8 cellular contexts compared by ENCODE assay signal in the genomic region with DNA sequence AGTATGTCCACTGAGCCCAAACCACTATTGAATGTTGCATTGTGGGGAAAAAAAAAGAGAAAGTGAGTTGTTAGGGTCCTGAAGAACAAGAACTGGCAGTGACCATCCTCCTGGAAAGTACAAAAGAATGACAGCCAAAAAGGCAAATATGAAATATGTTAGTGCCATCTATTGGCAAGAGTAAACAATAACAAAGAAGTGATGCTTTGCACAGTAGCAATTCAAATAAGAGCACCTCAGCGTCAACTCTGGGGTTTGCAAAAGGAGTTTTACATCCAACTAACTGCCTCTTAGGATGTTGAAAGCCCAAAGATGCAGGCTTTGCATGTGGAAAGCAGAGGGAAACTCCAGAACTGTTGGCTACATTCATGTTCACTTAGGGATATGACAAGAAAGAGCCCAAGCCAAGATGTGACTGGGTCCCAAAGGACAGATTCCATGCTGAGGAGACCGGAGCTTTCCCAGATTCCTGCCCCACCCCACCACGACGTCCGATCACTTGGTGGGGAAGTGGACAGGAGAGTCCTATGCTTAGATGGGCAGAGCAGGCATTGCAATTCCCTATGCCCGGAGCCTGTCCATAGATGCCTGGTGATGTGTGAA. TPM values are rescaled to one million over a fixed set of nuclear protein-coding genes. Genes with fewer than 3 reads are reported as not detected.
A peak's percentile ranks its signal among the peaks of the same experiment; 100 is the strongest.
DNase-seq lines count a peak whose midpoint lies in the region; ATAC-seq, FAIRE-seq and TF ChIP-seq lines count a peak whose summit lies in the region.

No MANE protein-coding gene starts in this region.

- TF ChIP-seq EP300 in A549 (IDR thresholded peaks at IDR 0.05): no peak

- peaks cover 3% of the 10 kb centered on the region for H3K27me3 ChIP-seq in keratinocyte (ENCODE audit: control insufficient read depth, extremely low read depth, insufficient read depth, low read length)

- FAIRE-seq in A549 (lab: Jason Lieb, UNC): peak; percentile 59
- peak; percentile 48 for FAIRE-seq in keratinocyte (lab: Jason Lieb, UNC)

- WGBS in A549 (ENCODE audit: missing lambda C conversion rate): 23% methylated on average over 6 of the region's 6 CpGs

- H3K36me3 ChIP-seq in keratinocyte (ENCODE audit: control insufficient read depth in 2 of 2, extremely low read depth in 1 of 2, insufficient read depth in 2 of 2, low read length in 2 of 2): no peaks in the 10 kb centered on the region

- CTCF ChIA-PET in A549 (lab: Yijun Ruan, JAX): interaction anchor here (0.6 to 2.0 kb wide), 19 partner anchors 11 to 408 kb away, joined by 3 to 8 read pairs (median 3); partner anchors contain the start of gene TRABD2A

- TF ChIP-seq POLR2A in A549 (IDR thresholded peaks at IDR 0.05; ENCODE audit: low read length): no peak

- no peak overlapping the region for H3K4me3 ChIP-seq in A549
- no peak overlapping the region for H3K4me3 ChIP-seq in keratinocyte (ENCODE audit: control insufficient read depth in 2 of 3, extremely low read depth in 1 of 3, insufficient read depth in 2 of 3, low read depth in 1 of 3, low read length in 3 of 3)

- TF ChIP-seq CTCF in A549 (IDR thresholded peaks at IDR 0.05): peak; percentile 79
- TF ChIP-seq CTCF in keratinocyte (optimal IDR thresholded peaks at IDR 0.05 in 1 of 3, IDR thresholded peaks at IDR 0.05 in 1 of 3, conservative IDR thresholded peaks at IDR 0.05 in 1 of 3; ENCODE audit: extremely low read depth in 1 of 3, insufficient read depth in 2 of 3, low read length in 3 of 3): peak in 2 of 3 experiments; percentile 19 to 37

- H2AFZ ChIP-seq in keratinocyte (ENCODE audit: control insufficient read depth, low read length): no peak overlapping the region

- POLR2A ChIA-PET in A549 (lab: Yijun Ruan, JAX): no interaction called here

- H3K4me2 ChIP-seq in A549: no peak overlapping the region
- no peak overlapping the region for H3K4me2 ChIP-seq in keratinocyte (ENCODE audit: control insufficient read depth, extremely low read depth, insufficient read depth, low read depth, low read length)

- peak; percentile 80 to 85 for TF ChIP-seq RAD21 in A549 (conservative IDR thresholded peaks at IDR 0.05 in 1 of 2, IDR thresholded peaks at IDR 0.05 in 1 of 2)

- no peaks in the 10 kb centered on the region for H3K79me2 ChIP-seq in keratinocyte (ENCODE audit: control insufficient read depth, insufficient read depth, low read length)

- DNase-seq in A549 (ENCODE audit: low read depth in 1 of 2, low spot score in 1 of 2) (peak; percentile 40 to 52), EL (peak; percentile 47), keratinocyte (ENCODE audit: low read depth, low spot score) (no peak), NCI-H1092 treated with DMSO at 0.1 percent for 48 hours (lab: John Stamatoyannopoulos, UW) (no peak), D341Med (ENCODE audit: low spot score) (no peak)

- H3K9me3 ChIP-seq in A549 (no peaks in the 10 kb centered on the region), keratinocyte (ENCODE audit: control insufficient read depth, low read depth, low read length) (no peaks in the 10 kb centered on the region)

- ATAC-seq in A549 (peak; percentile 79 to 80), HG02938 (IDR thresholded peaks at IDR 0.05; ENCODE audit: unreplicated experiment) (peak; percentile 80), SK-N-SH treated with all-trans-retinoic acid at 6 μM for 48 hours (peak; percentile 76), GM21515 (IDR thresholded peaks at IDR 0.05; ENCODE audit: unreplicated experiment) (no peak)

- no peaks in the 10 kb centered on the region for H3K9me1 ChIP-seq in keratinocyte (ENCODE audit: control insufficient read depth, extremely low read depth, insufficient read depth, low read length)

- H3K27ac ChIP-seq in A549 (no peak overlapping the region), keratinocyte (ENCODE audit: control insufficient read depth, insufficient read depth, low read length) (no peak overlapping the region)

- dilution Hi-C loops in keratinocyte (cut with MboI; ENCODE audit: extremely low pct_ligation_motif_present, low sequenced_read_pairs): no loop called here

- H4K20me1 ChIP-seq in keratinocyte (ENCODE audit: control insufficient read depth, extremely low read depth, insufficient read depth, low read length): no peaks in the 10 kb centered on the region

- H3K4me1 ChIP-seq in A549: no peaks in the 10 kb centered on the region
- no peaks in the 10 kb centered on the region for H3K4me1 ChIP-seq in keratinocyte (ENCODE audit: control insufficient read depth, extremely low read depth, insufficient read depth, low read length)

- no peak overlapping the region for H3K9ac ChIP-seq in keratinocyte (ENCODE audit: control insufficient read depth, extremely low read depth, insufficient read depth, low read length)

TF ChIP-seq in A549, 52 proteins besides CTCF, POLR2A, EP300 and RAD21:
- TF ChIP-seq SMC3 (IDR thresholded peaks at IDR 0.05) (peak; percentile 61), PBX3 (IDR thresholded peaks at IDR 0.05) (no peak), ZSCAN20 (CRISPR knock-in tag; IDR thresholded peaks at IDR 0.05) (no peak)
TF ChIP-seq in A549: peak in this region for 1.

TF ChIP-seq in SK-N-SH treated with all-trans-retinoic acid at 6 μM for 48 hours, 23 proteins besides CTCF, POLR2A, EP300 and RAD21 (continues in another document):
- TF ChIP-seq ZFP30 (CRISPR knock-in tag; IDR thresholded peaks at IDR 0.05) (no peak), ZFP3 (CRISPR knock-in tag; IDR thresholded peaks at IDR 0.05) (no peak), OSR1 (CRISPR knock-in tag; IDR thresholded peaks at IDR 0.05) (no peak), ZC3H10 (CRISPR knock-in tag; IDR thresholded peaks at IDR 0.05) (no peak), ZNF70 (CRISPR knock-in tag; IDR thresholded peaks at IDR 0.05) (no peak), SNAI2 (CRISPR knock-in tag; IDR thresholded peaks at IDR 0.05) (no peak), RARB (CRISPR knock-in tag; IDR thresholded peaks at IDR 0.05) (no peak), PPARA (CRISPR knock-in tag; IDR thresholded peaks at IDR 0.05; ENCODE audit: borderline replicate concordance) (no peak), ZNF565 (CRISPR knock-in tag; conservative IDR thresholded peaks at IDR 0.05; ENCODE audit: low read depth) (no peak), TOX (CRISPR knock-in tag; IDR thresholded peaks at IDR 0.05; ENCODE audit: borderline replicate concordance) (no peak), ISL1 (CRISPR knock-in tag; IDR thresholded peaks at IDR 0.05) (no peak), ZNF8 (CRISPR knock-in tag; IDR thresholded peaks at IDR 0.05) (no peak), ESRRG (CRISPR knock-in tag; IDR thresholded peaks at IDR 0.05) (no peak)
- TF ChIP-seq, protein P1, sequence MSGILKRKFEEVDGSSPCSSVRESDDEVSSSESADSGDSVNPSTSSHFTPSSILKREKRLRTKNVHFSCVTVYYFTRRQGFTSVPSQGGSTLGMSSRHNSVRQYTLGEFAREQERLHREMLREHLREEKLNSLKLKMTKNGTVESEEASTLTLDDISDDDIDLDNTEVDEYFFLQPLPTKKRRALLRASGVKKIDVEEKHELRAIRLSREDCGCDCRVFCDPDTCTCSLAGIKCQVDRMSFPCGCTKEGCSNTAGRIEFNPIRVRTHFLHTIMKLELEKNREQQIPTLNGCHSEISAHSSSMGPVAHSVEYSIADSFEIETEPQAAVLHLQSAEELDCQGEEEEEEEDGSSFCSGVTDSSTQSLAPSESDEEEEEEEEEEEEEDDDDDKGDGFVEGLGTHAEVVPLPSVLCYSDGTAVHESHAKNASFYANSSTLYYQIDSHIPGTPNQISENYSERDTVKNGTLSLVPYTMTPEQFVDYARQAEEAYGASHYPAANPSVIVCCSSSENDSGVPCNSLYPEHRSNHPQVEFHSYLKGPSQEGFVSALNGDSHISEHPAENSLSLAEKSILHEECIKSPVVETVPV (CRISPR knock-in tag; IDR thresholded peaks at IDR 0.05): no peak

RNA-seq across cellular contexts. Expression of gene TRABD2A, which starts 15.6 kb away (rescaled TPM):
- polyA plus RNA-seq in A549 (2011; rRNA removed) (6.1 and 8.1 TPM in 2 replicates), A549 (2017; fragmentation: RNase III; extraction: RNeasy Plus Mini Kit Qiagen cat#74134 plus additional on column Dnase treatment) (7.0 to 7.4 TPM (median 7.1 TPM) in 3 replicates), keratinocyte (0.44 to 0.86 TPM (median 0.54 TPM) in 3 replicates)
- polyA plus RNA-seq in A549 (2012; cell fraction: cytosol; rRNA removed): 6.3 and 8.3 TPM in 2 replicates
- 8.9 and 9.0 TPM in 2 replicates for polyA plus RNA-seq in A549 (2012; cell fraction: nucleus; rRNA removed)
- 18.1 and 18.9 TPM in 2 replicates for polyA minus RNA-seq in A549 (2011; rRNA and poly(A)+ RNA removed)
- polyA plus RNA-seq in keratinocyte (2011; ENCODE audit: low read depth): 0.25 TPM
- polyA plus RNA-seq in keratinocyte (2011; cell fraction: cytosol; rRNA removed): 0.83 and 0.89 TPM in 2 replicates
- polyA plus RNA-seq in keratinocyte (2011; cell fraction: nucleus; rRNA removed): 1.0 and 1.1 TPM in 2 replicates
- polyA plus RNA-seq in keratinocyte (2012; ENCODE audit: low replicate concordance): 0.34 and 0.57 TPM in 2 replicates
- polyA minus RNA-seq in keratinocyte: 0.16 to 1.2 TPM in 2 of 3 replicates, not detected in the other
- polyA minus RNA-seq in keratinocyte (2011; cell fraction: cytosol; rRNA and poly(A)+ RNA removed): 2.1 TPM
- polyA minus RNA-seq in keratinocyte (2011; cell fraction: nucleus; rRNA and poly(A)+ RNA removed): 0.42 and 1.8 TPM in 2 replicates

RNA-seq across cellular contexts. Expression of gene TMSB10, which starts 40.2 kb away (rescaled TPM):
- 2,292 and 3,109 TPM in 2 replicates for polyA plus RNA-seq in A549 (2011; rRNA removed)
- 4,680 and 6,577 TPM in 2 replicates for polyA plus RNA-seq in A549 (2012; cell fraction: cytosol; rRNA removed)
- 1,922 and 4,092 TPM in 2 replicates for polyA plus RNA-seq in A549 (2012; cell fraction: nucleus; rRNA removed)
- polyA plus RNA-seq in A549 (2017; fragmentation: RNase III; extraction: RNeasy Plus Mini Kit Qiagen cat#74134 plus additional on column Dnase treatment): 6,648 to 7,189 TPM (median 7,015 TPM) in 3 replicates
- 369 and 387 TPM in 2 replicates for polyA minus RNA-seq in A549 (2011; rRNA and poly(A)+ RNA removed)
- 1,787 to 7,245 TPM (median 3,595 TPM) in 3 replicates for polyA plus RNA-seq in keratinocyte
- 8,538 TPM for polyA plus RNA-seq in keratinocyte (2011; ENCODE audit: low read depth)
- 6,963 and 8,951 TPM in 2 replicates for polyA plus RNA-seq in keratinocyte (2011; cell fraction: cytosol; rRNA removed)
- 1,538 and 1,768 TPM in 2 replicates for polyA plus RNA-seq in keratinocyte (2011; cell fraction: nucleus; rRNA removed)
- 4,557 and 7,467 TPM in 2 replicates for polyA plus RNA-seq in keratinocyte (2012; ENCODE audit: low replicate concordance)
- polyA minus RNA-seq in keratinocyte: 679 to 919 TPM (median 685 TPM) in 3 replicates
- polyA minus RNA-seq in keratinocyte (2011; cell fraction: cytosol; rRNA and poly(A)+ RNA removed): 925 TPM
- polyA minus RNA-seq in keratinocyte (2011; cell fraction: nucleus; rRNA and poly(A)+ RNA removed): 83.9 and 127 TPM in 2 replicates

Comparison
In these comparisons a context has a peak if more than half of its experiments do, and no peak if none do; other contexts are left out.
1. DNase-seq: peak in A549 (2 of 2) and EL (single experiment); none in keratinocyte (single experiment), NCI-H1092 treated with DMSO at 0.1 percent for 48 hours (single experiment) and D341Med (single experiment).